In the genomic region with DNA sequence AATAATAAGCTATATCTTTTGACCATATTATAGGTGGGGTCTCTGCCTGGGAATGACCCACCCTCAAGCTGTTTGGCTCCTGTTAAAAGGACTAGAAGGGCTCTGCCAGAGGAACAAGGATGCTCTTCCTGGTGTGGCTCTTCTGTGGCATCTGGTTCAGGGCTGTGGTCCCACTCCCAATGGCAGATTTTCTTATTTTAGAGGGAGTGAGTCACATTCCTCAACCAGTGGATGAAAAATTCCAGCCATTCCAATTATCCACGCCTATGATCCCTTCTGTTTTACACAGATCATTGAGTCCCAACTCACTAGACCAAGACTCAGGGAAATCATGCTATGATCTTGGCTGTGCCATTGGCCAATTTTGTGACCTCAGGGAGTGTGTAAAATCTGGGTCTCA, we compare ENCODE assay signal across 13 cellular contexts.
DNase-seq lines count a peak whose midpoint lies in the region; ATAC-seq, FAIRE-seq and TF ChIP-seq lines count a peak whose summit lies in the region.
"Had no signal": no experiment of that assay in that cellular context is flagged by ENCODE, and none has a peak within 500 bp of the region (broad histone marks: within the 10 kb centered on the region; RNA-seq: fewer than 3 reads in every experiment).

No MANE protein-coding gene starts in this region.

- no peak overlapping the region for H2AFZ ChIP-seq in H1 (ENCODE audit: low read length)

- no peaks in the 10 kb centered on the region for H3K4me1 Mint-ChIP-seq in activated naive CD4-positive, alpha-beta T cell treated with anti-CD3 and anti-CD28 coated beads, Interleukin-2, amount 10 ng/mL, durations not matched to agents 7 days and 5 days
- H3K4me1 Mint-ChIP-seq: activated T-helper 17 cell treated with anti-CD3 and anti-CD28 coated beads, Interleukin-2, amount 50 U/mL, for 72 hours; memory B cell had no signal

- no peak for TF ChIP-seq POLR2A in H1 (IDR thresholded peaks at IDR 0.05; ENCODE audit: control extremely low read depth in 1 of 2, low read depth in 2 of 2, low read length in 2 of 2)

- no peaks in the 10 kb centered on the region for H3K27me3 ChIP-seq in H1 (replicated peaks in 1 of 4; ENCODE audit: control insufficient read depth in 3 of 4, extremely low read depth in 1 of 4, insufficient read depth in 3 of 4, low read length in 3 of 4)

- WGBS in H1 (ENCODE audit: extremely low coverage in 1 of 2, insufficient coverage in 1 of 2, insufficient read length in 1 of 2, insufficient replicate concordance in 2 of 2, low coverage in 1 of 2, low lambda C conversion rate in 2 of 2, missing lambda C conversion rate in 1 of 2), 2 experiments, result 72% methylated on average over 1 of the region's 1 CpG; no CpG with 5 or more reads in 1 of the 2 experiments

- no peak for TF ChIP-seq CTCF in H1 (IDR thresholded peaks at IDR 0.05; ENCODE audit: control extremely low read depth in 1 of 3, insufficient read depth in 1 of 3, low read depth in 1 of 3, low read length in 3 of 3)
- no peak for TF ChIP-seq CTCF in omental fat pad (IDR thresholded peaks at IDR 0.05)

- no peak overlapping the region for H4K8ac ChIP-seq in H1 (ENCODE audit: extremely low read depth, insufficient read depth, low read length)

- no peaks in the 10 kb centered on the region for H4K20me1 ChIP-seq in H1 (replicated peaks in 1 of 2; ENCODE audit: control insufficient read depth in 1 of 2, insufficient read depth in 2 of 2, low read length in 2 of 2)

- H3K4me2 ChIP-seq in H1 (ENCODE audit: insufficient read depth in 1 of 2, low read depth in 2 of 2, low read length in 2 of 2), result no peak overlapping the region

- no peaks in the 10 kb centered on the region for H3K36me3 Mint-ChIP-seq in activated naive CD4-positive, alpha-beta T cell treated with anti-CD3 and anti-CD28 coated beads, Interleukin-2, amount 10 ng/mL, durations not matched to agents 7 days and 5 days
- H3K36me3 Mint-ChIP-seq: memory B cell had no signal

- no peaks in the 10 kb centered on the region for H3K79me1 ChIP-seq in H1 (ENCODE audit: low read depth, low read length)

- H3K4me3 Mint-ChIP-seq in activated naive CD4-positive, alpha-beta T cell treated with anti-CD3 and anti-CD28 coated beads, Interleukin-2, amount 10 ng/mL, durations not matched to agents 7 days and 5 days, result no peak overlapping the region
- H3K4me3 Mint-ChIP-seq: activated T-helper 17 cell treated with anti-CD3 and anti-CD28 coated beads, Interleukin-2, amount 50 U/mL, for 72 hours; memory B cell; stimulated activated naive CD8-positive, alpha-beta T cell treated with anti-CD3 and anti-CD28 coated beads, Interleukin-15, Interleukin-2, amounts not matched to agents 100 ng/mL and 50 ng/mL, for 24 hours had no signal

- H3K27ac Mint-ChIP-seq in activated naive CD4-positive, alpha-beta T cell treated with anti-CD3 and anti-CD28 coated beads, Interleukin-2, amount 10 ng/mL, durations not matched to agents 7 days and 5 days, result no peak overlapping the region
- H3K27ac Mint-ChIP-seq: activated T-helper 17 cell treated with anti-CD3 and anti-CD28 coated beads, Interleukin-2, amount 50 U/mL, for 72 hours; memory B cell; stimulated activated naive CD8-positive, alpha-beta T cell treated with anti-CD3 and anti-CD28 coated beads, Interleukin-15, Interleukin-2, amounts not matched to agents 100 ng/mL and 50 ng/mL, for 24 hours had no signal

- peak overlapping the region; percentile 64 for H2BK12ac ChIP-seq in H1 (ENCODE audit: low read depth, low read length)

- DNase-seq in AG08396 (ENCODE audit: low spot score) (peak; percentile 45), NCI-H460 (ENCODE audit: extremely low read depth, low read depth) (peak; percentile 84), H1 (ENCODE audit: low read depth in 1 of 2, low spot score in 2 of 2) (no peak), lung microvascular endothelial cell (ENCODE audit: low read depth in 2 of 2) (peak; percentile 41 to 50), omental fat pad (ENCODE audit: low spot score) (no peak), NCI-H187 (lab: John Stamatoyannopoulos, UW) (no peak)
- DNase-seq in activated naive CD4-positive, alpha-beta T cell treated with anti-CD3 and anti-CD28 coated beads, Interleukin-2, amount 10 ng/mL, durations not matched to agents 7 days and 5 days, result no peak
- DNase-seq: MV-4-11; stimulated activated CD4-positive, alpha-beta T cell treated with anti-CD3 and anti-CD28 coated beads, Interleukin-15, amount 100 ng/mL, for 24 hours had no signal

- no peak overlapping the region for H3K23ac ChIP-seq in H1 (ENCODE audit: insufficient read length)

- peak overlapping the region; percentile 28; the same call in 1 of the 2 replicates for H2BK20ac ChIP-seq in H1 (ENCODE audit: low read length)

- H3K9me3 ChIP-seq in H1 (ENCODE audit: insufficient read depth in 2 of 2, low read depth in 1 of 2, low read length in 1 of 2), result no peaks in the 10 kb centered on the region

- no peak overlapping the region for H3K27ac ChIP-seq in H1 (ENCODE audit: low read depth, low read length)

- no peak overlapping the region for H3K56ac ChIP-seq in H1 (replicated peaks; ENCODE audit: insufficient read length, low read depth, low read length)

- POLR2A ChIA-PET in H1 (lab: Charles Lee; ENCODE audit: partially characterized antibody), result interaction anchor here (0.9 kb wide), 1 partner anchor 9 kb away, joined by 3 read pairs; no protein-coding TSS in a partner anchor

- peaks cover 0 to 5% (median 0%) of the 10 kb centered on the region in 4 experiments; a peak in 1 of 7 replicates for H3K4me1 ChIP-seq in H1 (replicated peaks in 1 of 4; ENCODE audit: control insufficient read depth in 3 of 4, insufficient read depth in 4 of 4, low read length in 3 of 4)

- H3K27me3 Mint-ChIP-seq in activated naive CD4-positive, alpha-beta T cell treated with anti-CD3 and anti-CD28 coated beads, Interleukin-2, amount 10 ng/mL, durations not matched to agents 7 days and 5 days, result no peaks in the 10 kb centered on the region
- H3K27me3 Mint-ChIP-seq: activated T-helper 17 cell treated with anti-CD3 and anti-CD28 coated beads, Interleukin-2, amount 50 U/mL, for 72 hours; memory B cell; stimulated activated naive CD8-positive, alpha-beta T cell treated with anti-CD3 and anti-CD28 coated beads, Interleukin-15, Interleukin-2, amounts not matched to agents 100 ng/mL and 50 ng/mL, for 24 hours had no signal

- no peaks in the 10 kb centered on the region for H3K79me2 ChIP-seq in H1 (ENCODE audit: control insufficient read depth in 1 of 2, insufficient read depth in 2 of 2, low read length in 2 of 2)

- H2BK5ac ChIP-seq in H1 (ENCODE audit: low read depth, low read length), result peak overlapping the region; percentile 72; the same call in 1 of the 2 replicates

- no peak overlapping the region for H2BK120ac ChIP-seq in H1 (replicated peaks; ENCODE audit: low read depth, low read length)

- H3K4ac ChIP-seq in H1 (replicated peaks; ENCODE audit: insufficient read length, low read depth, low read length), result no peak overlapping the region

- CTCF ChIA-PET in H1 (lab: Charles Lee; ENCODE audit: partially characterized antibody), result interaction anchor here (0.9 to 1.1 kb wide), 3 partner anchors 10 to 226 kb away, joined by 3 read pairs; no protein-coding TSS in a partner anchor
- CTCF ChIA-PET in activated naive CD4-positive, alpha-beta T cell treated with anti-CD3 and anti-CD28 coated beads, Interleukin-2, amount 10 ng/mL, durations not matched to agents 7 days and 5 days (lab: Charles Lee), result no interaction called here

- TF ChIP-seq RAD21 in H1 (IDR thresholded peaks at IDR 0.05 in 1 of 2, conservative IDR thresholded peaks at IDR 0.05 in 1 of 2; ENCODE audit: low read depth in 2 of 2, low read length in 2 of 2), result no peak

- no peak for TF ChIP-seq EP300 in H1 (IDR thresholded peaks at IDR 0.05; ENCODE audit: borderline replicate concordance in 1 of 2, low read depth in 2 of 2, low read length in 2 of 2)

- H3K18ac ChIP-seq in H1 (ENCODE audit: extremely low read depth, low read length), result no peak overlapping the region

- no peak overlapping the region for H3K14ac ChIP-seq in H1 (ENCODE audit: insufficient read length)

- H4K5ac ChIP-seq in H1 (ENCODE audit: insufficient read length, low read depth, low read length), result no peak overlapping the region

- H3K9me3 Mint-ChIP-seq in activated naive CD4-positive, alpha-beta T cell treated with anti-CD3 and anti-CD28 coated beads, Interleukin-2, amount 10 ng/mL, durations not matched to agents 7 days and 5 days, result no peaks in the 10 kb centered on the region
- H3K9me3 Mint-ChIP-seq: activated T-helper 17 cell treated with anti-CD3 and anti-CD28 coated beads, Interleukin-2, amount 50 U/mL, for 72 hours; stimulated activated naive CD8-positive, alpha-beta T cell treated with anti-CD3 and anti-CD28 coated beads, Interleukin-15, Interleukin-2, amounts not matched to agents 100 ng/mL and 50 ng/mL, for 24 hours had no signal

- no peaks in the 10 kb centered on the region for H3K36me3 ChIP-seq in H1 (ENCODE audit: control insufficient read depth in 2 of 4, insufficient read depth in 4 of 4, low read length in 3 of 4)

- H4K91ac ChIP-seq in H1 (replicated peaks; ENCODE audit: insufficient read length, low read length), result no peak overlapping the region

- no peak overlapping the region for H3K9ac ChIP-seq in H1 (replicated peaks in 1 of 4; ENCODE audit: extremely low read depth in 1 of 4, low read depth in 3 of 4, low read length in 3 of 4)

- H3K23me2 ChIP-seq in H1 (ENCODE audit: low read depth, low read length), result no peaks in the 10 kb centered on the region

- no peak overlapping the region for H3K4me3 ChIP-seq in H1 (ENCODE audit: extremely low read depth in 1 of 4, insufficient read depth in 2 of 4, low read depth in 3 of 4, low read length in 4 of 4)

- no peak for ATAC-seq in omental fat pad (ENCODE audit: low FRiP score)
- no peak for ATAC-seq in HG02571 (IDR thresholded peaks at IDR 0.05; ENCODE audit: unreplicated experiment)
- ATAC-seq: activated T-helper 17 cell treated with anti-CD3 and anti-CD28 coated beads, Interleukin-2, amount 50 U/mL, for 72 hours had no signal

- H2AK5ac ChIP-seq in H1 (ENCODE audit: low read depth, low read length), result no peak overlapping the region

- no peak for FAIRE-seq in H1 (lab: Jason Lieb, UNC)

- 0 out of 2 replicates have a peak overlapping the region, but pooled peaks have one; percentile 63 for H2BK15ac ChIP-seq in H1 (ENCODE audit: low read length)

TF ChIP-seq in H1, 55 proteins besides CTCF, POLR2A, EP300 and RAD21:
- TF ChIP-seq E2F6 (IDR thresholded peaks at IDR 0.05) (no peak), TEAD4 (IDR thresholded peaks at IDR 0.05; ENCODE audit: low read depth, low read length) (peak; percentile 65; the same call in 1 of the 2 replicates)

Comparison
In these comparisons a context has a peak if more than half of its experiments do, and no peak if none do; other contexts are left out.
1. DNase-seq: peak in AG08396 (single experiment), NCI-H460 (single experiment) and lung microvascular endothelial cell (2 of 2); none in H1 (0 of 2), omental fat pad (single experiment), NCI-H187 (0 of 2) and activated naive CD4-positive, alpha-beta T cell treated with anti-CD3 and anti-CD28 coated beads, Interleukin-2, amount 10 ng/mL, durations not matched to agents 7 days and 5 days (single experiment).